Comparison of ENCODE assay signal across 10 cellular contexts in the genomic region with DNA sequence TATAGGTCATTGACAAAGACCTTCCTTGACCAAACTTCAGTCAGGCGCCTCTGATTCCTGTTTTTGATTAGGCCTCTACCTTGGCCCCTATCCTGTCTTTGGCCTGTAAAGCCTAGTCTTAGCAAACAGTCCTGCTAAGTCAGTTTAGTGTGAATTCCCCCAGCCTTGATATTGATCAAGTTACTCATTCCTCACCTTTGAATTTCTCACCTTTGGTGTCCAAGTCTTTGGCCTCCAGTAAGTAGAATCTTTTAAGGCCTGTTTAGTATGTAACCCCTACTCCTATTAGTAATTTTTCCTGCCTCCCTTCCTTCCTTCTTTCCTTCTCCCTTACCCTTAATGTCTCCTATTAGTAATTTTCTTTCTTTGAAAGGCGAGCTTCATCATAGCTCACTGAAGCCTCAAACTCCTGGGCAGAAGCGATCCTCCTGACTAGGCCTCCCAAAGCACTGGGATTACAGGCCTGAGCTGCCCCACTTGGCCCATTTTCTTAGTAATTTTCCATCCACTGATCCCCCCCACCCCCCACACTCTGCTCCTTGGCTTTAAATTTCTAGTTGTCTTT. TPM values are rescaled to one million over a fixed set of nuclear protein-coding genes. Genes with fewer than 3 reads are reported as not detected.
DNase-seq lines count a peak whose midpoint lies in the region; ATAC-seq, FAIRE-seq and TF ChIP-seq lines count a peak whose summit lies in the region.
"Had no signal": no experiment of that assay in that cellular context is flagged by ENCODE, and none has a peak within 500 bp of the region (broad histone marks: within the 10 kb centered on the region; RNA-seq: fewer than 3 reads in every experiment).

No MANE protein-coding gene starts in this region.

- peak overlapping the region in 5 of 7 donors; percentile 8 to 100 (median 51) for H3K27ac Mint-ChIP-seq in CD4-positive, alpha-beta memory T cell

- H3K4me2 ChIP-seq in IMR-90 (ENCODE audit: low read depth, low read length): peak overlapping the region; percentile 41

- H3K79me1 ChIP-seq in IMR-90 (ENCODE audit: low read depth in 1 of 2, low read length in 2 of 2): no peaks in the 10 kb centered on the region

- H3K4me3 Mint-ChIP-seq in CD4-positive, alpha-beta memory T cell: peak overlapping the region; percentile 34 to 73 (median 52)

- no peak overlapping the region for H3K18ac ChIP-seq in IMR-90 (ENCODE audit: low read depth, low read length)

- no TSS peak for BruUV-seq in IMR-90 (replicated peaks; lab: Mats Ljungman, UMichigan)

- H4K5ac ChIP-seq in IMR-90 (ENCODE audit: low read depth, low read length): no peak overlapping the region

- no peak overlapping the region; the same call in 1 of the 2 replicates for H3K14ac ChIP-seq in IMR-90 (replicated peaks; ENCODE audit: low read depth, low read length)

- no peak for TF ChIP-seq RAD21 in IMR-90 (IDR thresholded peaks at IDR 0.05; ENCODE audit: low read length)

- H3K27ac ChIP-seq in CD4-positive, alpha-beta memory T cell (ENCODE audit: low read depth, low read length): no peak overlapping the region
- H3K27ac ChIP-seq in IMR-90 (ENCODE audit: insufficient read depth, low read length): no peak overlapping the region

- intact Hi-C loops in CD4-positive, alpha-beta memory T cell (cut with micrococcal nuclease): no loop called here
- intact Hi-C loops in IMR-90 (cut with micrococcal nuclease): no loop called here

- peaks cover 0 to 15% (median 3%) of the 10 kb centered on the region in 8 donors for H3K9me3 Mint-ChIP-seq in CD4-positive, alpha-beta memory T cell

- no peak overlapping the region for H2BK20ac ChIP-seq in IMR-90 (ENCODE audit: low read depth, low read length)

- peak overlapping the region; percentile 53 for H2BK5ac ChIP-seq in IMR-90 (ENCODE audit: low read depth, low read length, poor library complexity, severe bottlenecking)

- H2BK120ac ChIP-seq in IMR-90 (ENCODE audit: low read depth, low read length): no peak overlapping the region

- H3K9ac ChIP-seq in IMR-90 (ENCODE audit: low read depth, low read length): 0 out of 2 replicates have a peak overlapping the region, but pooled peaks have one; percentile 10

- no peak for ATAC-seq in IMR-90 (ENCODE audit: low read depth)
- ATAC-seq in GM21390 (IDR thresholded peaks at IDR 0.05; ENCODE audit: unreplicated experiment): no peak
- no peak for ATAC-seq in HG03571 (IDR thresholded peaks at IDR 0.05; ENCODE audit: unreplicated experiment)

- H4K8ac ChIP-seq in IMR-90 (ENCODE audit: low read depth in 2 of 2, low read length in 2 of 2): 0 out of 4 replicates have a peak overlapping the region, but pooled peaks have one; percentile 40 to 58

- no peak overlapping the region for H4K91ac ChIP-seq in IMR-90 (ENCODE audit: insufficient read depth, low read depth, low read length)

- H3K4me1 ChIP-seq in CD4-positive, alpha-beta memory T cell (ENCODE audit: insufficient read depth, low read length): peaks cover 7% of the 10 kb centered on the region
- H3K4me1 ChIP-seq in IMR-90 (ENCODE audit: control insufficient read depth, insufficient read depth, low read length): no peaks in the 10 kb centered on the region
- H3K4me1 ChIP-seq in neuron (ENCODE audit: insufficient read depth, low read length): no peaks in the 10 kb centered on the region

- in situ Hi-C loops in IMR-90 (cut with MboI; ENCODE audit: low sequenced_read_pairs): no loop called here
- in situ Hi-C loops in astrocyte of the spinal cord (cut with HindIII; ENCODE audit: low sequenced_read_pairs): no loop called here

- TF ChIP-seq CTCF in IMR-90 (conservative IDR thresholded peaks at IDR 0.05; ENCODE audit: low read depth, low read length) (no peak), astrocyte of the spinal cord (IDR thresholded peaks at IDR 0.05; ENCODE audit: low read depth, low read length) (no peak)

- H3K36me3 ChIP-seq in CD4-positive, alpha-beta memory T cell (ENCODE audit: insufficient read depth, low read length): no peaks in the 10 kb centered on the region
- H3K36me3 ChIP-seq in IMR-90 (ENCODE audit: control insufficient read depth, insufficient read depth, low read length): no peaks in the 10 kb centered on the region
- no peaks in the 10 kb centered on the region for H3K36me3 ChIP-seq in neuron (ENCODE audit: insufficient read depth, low read length)

- CTCF ChIA-PET in CD4-positive, alpha-beta memory T cell (lab: Charles Lee; ENCODE audit: partially characterized antibody): interaction anchor here (1.6 kb wide), 1 partner anchor 12 kb away, joined by 6 read pairs; a partner anchor contains a TSS
- CTCF ChIA-PET in IMR-90 (lab: Yijun Ruan, JAX): interaction anchor here (0.7 kb wide), 1 partner anchor 56 kb away, joined by 3 read pairs; no protein-coding TSS in a partner anchor

- peaks cover 8 to 12% of the 10 kb centered on the region in 2 donors for H3K27me3 Mint-ChIP-seq in CD4-positive, alpha-beta memory T cell

- TF ChIP-seq POLR2A in IMR-90 (IDR thresholded peaks at IDR 0.05; ENCODE audit: low read depth, low read length): no peak

- WGBS in IMR-90 (ENCODE audit: extremely low coverage in 2 of 2, insufficient read length in 1 of 2), 2 experiments: no CpG with 5 or more reads among the region's 3 CpGs

- FAIRE-seq in frontal cortex (lab: Jason Lieb, UNC): no peak

- H2AK5ac ChIP-seq in IMR-90 (ENCODE audit: low read depth, low read length): no peak overlapping the region

- H3K4ac ChIP-seq in IMR-90 (ENCODE audit: low read depth, low read length): peak overlapping the region; percentile 32; the same call in 1 of the 2 replicates

- no peak overlapping the region for H3K4me3 ChIP-seq in CD4-positive, alpha-beta memory T cell (ENCODE audit: low read length in 2 of 2)
- peak overlapping the region; percentile 31; the same call in 1 of the 2 replicates for H3K4me3 ChIP-seq in IMR-90 (ENCODE audit: insufficient read depth, low read depth, low read length)
- peak overlapping the region; percentile 86 for H3K4me3 ChIP-seq in astrocyte of the spinal cord (ENCODE audit: low read depth, low read length)
- peak overlapping the region; percentile 65 for H3K4me3 ChIP-seq in neuron (ENCODE audit: low read length)

- dilution Hi-C loops in IMR-90 (cut with HindIII; ENCODE audit: low sequenced_read_pairs, unreplicated experiment): no loop called here

- no peaks in the 10 kb centered on the region; the same call in 1 of the 2 replicates for H3K9me1 ChIP-seq in IMR-90 (ENCODE audit: insufficient read depth, low read length)

- peaks cover 0 to 15% of the 10 kb centered on the region in 2 donors for H3K36me3 Mint-ChIP-seq in CD4-positive, alpha-beta memory T cell

- H2AFZ ChIP-seq in IMR-90 (replicated peaks; ENCODE audit: low read length, poor library complexity) (peak overlapping the region; percentile 88), neuron (ENCODE audit: low read depth, low read length) (peak overlapping the region; percentile 39)

- DNase-seq in CD4-positive, alpha-beta memory T cell: no peak
- DNase-seq in IMR-90 (no peak), astrocyte of the spinal cord (ENCODE audit: low read depth, low spot score) (no peak), frontal cortex (ENCODE audit: low spot score in 2 of 2) (no peak)
- no peak for DNase-seq in stimulated activated CD4-positive, alpha-beta T cell treated with anti-CD3 and anti-CD28 coated beads, Interleukin-4, amount 100 ng/mL, for 24 hours
- DNase-seq: activated CD8-positive, alpha-beta memory T cell treated with anti-CD3 and anti-CD28 coated beads, Interleukin-2, amount 50 U/mL, for 4 hours; effector memory CD4-positive, alpha-beta T cell had no signal

- POLR2A ChIA-PET in CD4-positive, alpha-beta memory T cell (lab: Charles Lee; ENCODE audit: partially characterized antibody): interaction anchor here (3.5 kb wide), 2 partner anchors 11 to 34 kb away, joined by 37 to 84 read pairs; a partner anchor contains a TSS
- POLR2A ChIA-PET in IMR-90 (lab: Charles Lee; ENCODE audit: unreplicated experiment): no interaction called here

- H3K56ac ChIP-seq in IMR-90 (ENCODE audit: extremely low read depth, insufficient read depth, low read length): no peak overlapping the region

- no peak overlapping the region; the same call in 1 of the 2 replicates for H3K23ac ChIP-seq in IMR-90 (ENCODE audit: low read depth, low read length)

- H2AK9ac ChIP-seq in IMR-90 (replicated peaks; ENCODE audit: low read depth, low read length, poor library complexity): no peak overlapping the region

- H3K27me3 ChIP-seq in CD4-positive, alpha-beta memory T cell (ENCODE audit: insufficient read depth, low read length): no peaks in the 10 kb centered on the region
- H3K27me3 ChIP-seq in IMR-90 (ENCODE audit: control insufficient read depth, insufficient read depth, low read length): no peaks in the 10 kb centered on the region
- H3K27me3 ChIP-seq in neuron (ENCODE audit: insufficient read depth, low read length): no peaks in the 10 kb centered on the region

- no peaks in the 10 kb centered on the region for H3K9me3 ChIP-seq in CD4-positive, alpha-beta memory T cell (ENCODE audit: control insufficient read depth in 1 of 2, low read length in 2 of 2)
- H3K9me3 ChIP-seq in IMR-90 (ENCODE audit: control insufficient read depth, insufficient read depth, low read length): no peaks in the 10 kb centered on the region
- no peaks in the 10 kb centered on the region for H3K9me3 ChIP-seq in neuron (ENCODE audit: low read length)

- peaks cover 10% of the 10 kb centered on the region for H4K20me1 ChIP-seq in IMR-90 (ENCODE audit: insufficient read depth, low read length)

- H3K4me1 Mint-ChIP-seq in CD4-positive, alpha-beta memory T cell: peaks cover 10 to 31% (median 16%) of the 10 kb centered on the region in 4 donors

- H2BK15ac ChIP-seq in IMR-90 (ENCODE audit: low read depth, low read length): no peak overlapping the region

RNA-seq across cellular contexts. Expression of a gene that starts 13.0 kb away (rescaled TPM):
- 10 to 100 TPM; 70.8 to 74.8 TPM for total RNA-seq in CD4-positive, alpha-beta memory T cell
- 10 to 100 TPM; 10.9 to 13.0 TPM for polyA plus RNA-seq in CD4-positive, alpha-beta memory T cell
- 6.9 and 7.3 TPM in 2 replicates for total RNA-seq in IMR-90 (2012; rRNA removed)
- 50.4 and 51.5 TPM in 2 replicates for polyA plus RNA-seq in IMR-90 (2012; rRNA removed)
- polyA plus RNA-seq in IMR-90 (2012; cell fraction: cytosol; rRNA removed): 19.6 and 20.7 TPM in 2 replicates
- 340 and 590 TPM in 2 replicates for polyA plus RNA-seq in IMR-90 (2012; cell fraction: nucleus; rRNA removed; ENCODE audit: low replicate concordance)
- 19.6 TPM for total RNA-seq in frontal cortex

RNA-seq across cellular contexts. Expression of a gene that starts 33.9 kb away (rescaled TPM):
- total RNA-seq in CD4-positive, alpha-beta memory T cell: 10 to 100 TPM; 39.7 to 42.8 TPM
- polyA plus RNA-seq in CD4-positive, alpha-beta memory T cell: 10 to 100 TPM; 12.4 to 29.2 TPM
- total RNA-seq in IMR-90 (2012; rRNA removed): 6.6 and 6.9 TPM in 2 replicates
- polyA plus RNA-seq in IMR-90 (2012; rRNA removed): 12.6 and 16.2 TPM in 2 replicates
- 10.4 and 15.2 TPM in 2 replicates for polyA plus RNA-seq in IMR-90 (2012; cell fraction: cytosol; rRNA removed)
- polyA plus RNA-seq in IMR-90 (2012; cell fraction: nucleus; rRNA removed; ENCODE audit: low replicate concordance): 16.8 and 30.7 TPM in 2 replicates
- 14.7 TPM for total RNA-seq in frontal cortex

RNA-seq across cellular contexts. Expression of a gene that starts 34.1 kb away (rescaled TPM):
- total RNA-seq in CD4-positive, alpha-beta memory T cell: 10 to 100 TPM; 18.3 to 19.6 TPM
- 10 to 100 TPM in 1 of 2 donors, 1 to 10 TPM in 1; 7.3 to 10.9 TPM for polyA plus RNA-seq in CD4-positive, alpha-beta memory T cell
- 6.7 and 6.8 TPM in 2 replicates for total RNA-seq in IMR-90 (2012; rRNA removed)
- 4.8 TPM in 2 replicates for polyA plus RNA-seq in IMR-90 (2012; rRNA removed)
- polyA plus RNA-seq in IMR-90 (2012; cell fraction: cytosol; rRNA removed): 1.5 and 1.6 TPM in 2 replicates
- 7.1 and 14.8 TPM in 2 replicates for polyA plus RNA-seq in IMR-90 (2012; cell fraction: nucleus; rRNA removed; ENCODE audit: low replicate concordance)
- 11.0 TPM for total RNA-seq in frontal cortex

RNA-seq across cellular contexts. Expression of a gene that starts 46.2 kb away (rescaled TPM):
- total RNA-seq in CD4-positive, alpha-beta memory T cell: 10 to 100 TPM; 40.9 to 43.4 TPM
- polyA plus RNA-seq in CD4-positive, alpha-beta memory T cell: 1 to 10 TPM in 1 of 2 donors, under 1 TPM in 1; 0.77 to 4.4 TPM
- 23.3 and 25.0 TPM in 2 replicates for total RNA-seq in IMR-90 (2012; rRNA removed)
- 35.6 and 35.9 TPM in 2 replicates for polyA plus RNA-seq in IMR-90 (2012; rRNA removed)
- 29.6 TPM in 2 replicates for polyA plus RNA-seq in IMR-90 (2012; cell fraction: cytosol; rRNA removed)
- 49.6 and 76.9 TPM in 2 replicates for polyA plus RNA-seq in IMR-90 (2012; cell fraction: nucleus; rRNA removed; ENCODE audit: low replicate concordance)
- 31.4 TPM for total RNA-seq in frontal cortex

Comparison
In these comparisons a context has a peak if more than half of its experiments do, and no peak if none do; other contexts are left out.
1. H3K4me3 ChIP-seq: peak in IMR-90 (single experiment), astrocyte of the spinal cord (single experiment) and neuron (single experiment); none in CD4-positive, alpha-beta memory T cell (0 of 2).